Comparison of ENCODE assay signal across 14 cellular contexts in genomic region chr7:102890292-102890970, GRCh38. TPM values are rescaled to one million over a fixed set of nuclear protein-coding genes. Genes with fewer than 3 reads are reported as not detected.
DNase-seq lines count a peak whose midpoint lies in the region; ATAC-seq, FAIRE-seq and TF ChIP-seq lines count a peak whose summit lies in the region.
"Had no signal": no experiment of that assay in that cellular context is flagged by ENCODE, and none has a peak within 500 bp of the region (broad histone marks: within the 10 kb centered on the region; RNA-seq: fewer than 3 reads in every experiment).

No MANE protein-coding gene starts in this region.

- H3K27me3 ChIP-seq in skeletal muscle satellite cell (ENCODE audit: control insufficient read depth, insufficient read depth, low read length): no peaks in the 10 kb centered on the region
- no peaks in the 10 kb centered on the region for H3K27me3 ChIP-seq in CD4-positive, alpha-beta memory T cell (ENCODE audit: insufficient read depth, low read length)
- H3K27me3 ChIP-seq: sigmoid colon had no signal

- DNase-seq in H54 (ENCODE audit: insufficient read length, low spot score): peak; percentile 22
- peak; percentile 66 for DNase-seq in fibroblast of pulmonary artery (ENCODE audit: low read depth)
- DNase-seq in T-helper 2 cell treated with Interferon-gamma antibody and Interleukin-4, amounts not matched to agents 5 μg/mL and 100 μg/mL, for 36 hours (ENCODE audit: low spot score): no peak
- no peak for DNase-seq in CD4-positive, alpha-beta memory T cell
- no peak for DNase-seq in NCI-H1105 (lab: John Stamatoyannopoulos, UW)
- no peak for DNase-seq in DMS153 treated with DMSO at 0.1 percent for 48 hours (lab: John Stamatoyannopoulos, UW; ENCODE audit: unreplicated experiment)
- DNase-seq: activated naive CD4-positive, alpha-beta T cell treated with anti-CD3 and anti-CD28 coated beads, Interleukin-2, amount 10 ng/mL, durations not matched to agents 7 days and 5 days; DMS 273 treated with DMSO at 0.1 percent for 48 hours; left cardiac atrium; NCI-H1436; sigmoid colon; stimulated activated naive CD4-positive, alpha-beta T cell had no signal

- H3K4me3 Mint-ChIP-seq in T-helper 2 cell treated with Interferon-gamma antibody and Interleukin-4, amounts not matched to agents 5 μg/mL and 100 μg/mL, for 36 hours: no peak overlapping the region
- no peak overlapping the region for H3K4me3 Mint-ChIP-seq in CD4-positive, alpha-beta memory T cell
- H3K4me3 Mint-ChIP-seq: activated naive CD4-positive, alpha-beta T cell treated with anti-CD3 and anti-CD28 coated beads, Interleukin-2, amount 10 ng/mL, durations not matched to agents 7 days and 5 days had no signal

- H3K27me3 Mint-ChIP-seq in T-helper 2 cell treated with Interferon-gamma antibody and Interleukin-4, amounts not matched to agents 5 μg/mL and 100 μg/mL, for 36 hours (ENCODE audit: low read depth): peaks cover 11% of the 10 kb centered on the region
- H3K27me3 Mint-ChIP-seq in CD4-positive, alpha-beta memory T cell: peaks cover 3% of the 10 kb centered on the region in 2 donors

- intact Hi-C loops in CD4-positive, alpha-beta memory T cell (cut with micrococcal nuclease): no loop called here

- H3K36me3 Mint-ChIP-seq in T-helper 2 cell treated with Interferon-gamma antibody and Interleukin-4, amounts not matched to agents 5 μg/mL and 100 μg/mL, for 36 hours (ENCODE audit: low read depth): no peaks in the 10 kb centered on the region
- H3K36me3 Mint-ChIP-seq in CD4-positive, alpha-beta memory T cell: no peaks in the 10 kb centered on the region
- H3K36me3 Mint-ChIP-seq: activated naive CD4-positive, alpha-beta T cell treated with anti-CD3 and anti-CD28 coated beads, Interleukin-2, amount 10 ng/mL, durations not matched to agents 7 days and 5 days had no signal

- peak; percentile 69 for ATAC-seq in SK-N-SH treated with all-trans-retinoic acid at 6 μM for 48 hours

- peak overlapping the region; percentile 61 for H3K4me2 ChIP-seq in skeletal muscle satellite cell (ENCODE audit: low read length)

- H3K4me1 ChIP-seq in skeletal muscle satellite cell (ENCODE audit: control insufficient read depth, insufficient read depth, low read length): peaks cover 44% of the 10 kb centered on the region
- H3K4me1 ChIP-seq in CD4-positive, alpha-beta memory T cell (ENCODE audit: insufficient read depth, low read length): no peaks in the 10 kb centered on the region

- TF ChIP-seq CTCF in fibroblast of pulmonary artery (IDR thresholded peaks at IDR 0.05; ENCODE audit: low read length, missing control alignments): no peak

- H3K9me3 Mint-ChIP-seq in T-helper 2 cell treated with Interferon-gamma antibody and Interleukin-4, amounts not matched to agents 5 μg/mL and 100 μg/mL, for 36 hours: no peaks in the 10 kb centered on the region
- H3K9me3 Mint-ChIP-seq in CD4-positive, alpha-beta memory T cell: no peaks in the 10 kb centered on the region
- H3K9me3 Mint-ChIP-seq: activated naive CD4-positive, alpha-beta T cell treated with anti-CD3 and anti-CD28 coated beads, Interleukin-2, amount 10 ng/mL, durations not matched to agents 7 days and 5 days had no signal

- no peaks in the 10 kb centered on the region for H3K9me3 ChIP-seq in skeletal muscle satellite cell (replicated peaks; ENCODE audit: low read length)
- no peaks in the 10 kb centered on the region for H3K9me3 ChIP-seq in CD4-positive, alpha-beta memory T cell (ENCODE audit: control insufficient read depth in 1 of 2, low read length in 2 of 2)
- H3K9me3 ChIP-seq: sigmoid colon had no signal

- TF ChIP-seq POLR2A in H54 (IDR thresholded peaks at IDR 0.05; ENCODE audit: low read depth, low read length): no peak

- FAIRE-seq in H54 (lab: Jason Lieb, UNC): peak; percentile 60

- CTCF ChIA-PET in CD4-positive, alpha-beta memory T cell (lab: Charles Lee; ENCODE audit: partially characterized antibody): no interaction called here

- no peak overlapping the region for H3K27ac ChIP-seq in CD4-positive, alpha-beta memory T cell (ENCODE audit: low read depth, low read length)

- POLR2A ChIA-PET in CD4-positive, alpha-beta memory T cell (lab: Charles Lee; ENCODE audit: partially characterized antibody): no interaction called here

- no peaks in the 10 kb centered on the region for H3K36me3 ChIP-seq in skeletal muscle satellite cell (ENCODE audit: insufficient read depth, low read length)
- H3K36me3 ChIP-seq in CD4-positive, alpha-beta memory T cell (ENCODE audit: insufficient read depth, low read length): no peaks in the 10 kb centered on the region
- H3K36me3 ChIP-seq: sigmoid colon had no signal

- no peak overlapping the region for H3K27ac Mint-ChIP-seq in T-helper 2 cell treated with Interferon-gamma antibody and Interleukin-4, amounts not matched to agents 5 μg/mL and 100 μg/mL, for 36 hours
- no peak overlapping the region for H3K27ac Mint-ChIP-seq in CD4-positive, alpha-beta memory T cell
- H3K27ac Mint-ChIP-seq: activated naive CD4-positive, alpha-beta T cell treated with anti-CD3 and anti-CD28 coated beads, Interleukin-2, amount 10 ng/mL, durations not matched to agents 7 days and 5 days had no signal

- H3K4me3 ChIP-seq in fibroblast of pulmonary artery (replicated peaks; ENCODE audit: low read depth, low read length): no peak overlapping the region
- H3K4me3 ChIP-seq in skeletal muscle satellite cell (ENCODE audit: low read length): no peak overlapping the region
- no peak overlapping the region for H3K4me3 ChIP-seq in CD4-positive, alpha-beta memory T cell (ENCODE audit: low read length in 2 of 2)
- H3K4me3 ChIP-seq: sigmoid colon had no signal

- no peaks in the 10 kb centered on the region for H3K4me1 Mint-ChIP-seq in T-helper 2 cell treated with Interferon-gamma antibody and Interleukin-4, amounts not matched to agents 5 μg/mL and 100 μg/mL, for 36 hours (ENCODE audit: low read depth)
- H3K4me1 Mint-ChIP-seq in CD4-positive, alpha-beta memory T cell: no peaks in the 10 kb centered on the region
- H3K4me1 Mint-ChIP-seq: activated naive CD4-positive, alpha-beta T cell treated with anti-CD3 and anti-CD28 coated beads, Interleukin-2, amount 10 ng/mL, durations not matched to agents 7 days and 5 days had no signal

- H3K9ac ChIP-seq in skeletal muscle satellite cell (ENCODE audit: low read depth, low read length): peak overlapping the region; percentile 75

TF ChIP-seq in SK-N-SH treated with all-trans-retinoic acid at 6 μM for 48 hours, 23 proteins besides CTCF, POLR2A, EP300 and RAD21:
- TF ChIP-seq ZFP3 (CRISPR knock-in tag; IDR thresholded peaks at IDR 0.05): 0 out of 2 replicates have a peak, but pooled peaks have one; percentile 55
- TF ChIP-seq TSHZ2 (CRISPR knock-in tag; IDR thresholded peaks at IDR 0.05): no peak

RNA-seq across cellular contexts. Expression of gene LRRC17, which starts 22.4 kb away (rescaled TPM):
- total RNA-seq in skeletal muscle satellite cell (2012; rRNA removed): 23.3 and 50.0 TPM in 2 replicates
- under 1 TPM; 0.52 to 0.72 TPM for total RNA-seq in CD4-positive, alpha-beta memory T cell
- under 1 TPM in 1 of 2 donors, not detected in 1; 0.26 TPM for polyA plus RNA-seq in CD4-positive, alpha-beta memory T cell

Comparison
In these comparisons a context has a peak if more than half of its experiments do, and no peak if none do; other contexts are left out.
1. DNase-seq: peak in H54 (single experiment) and fibroblast of pulmonary artery (single experiment); none in T-helper 2 cell treated with Interferon-gamma antibody and Interleukin-4, amounts not matched to agents 5 μg/mL and 100 μg/mL, for 36 hours (single experiment), CD4-positive, alpha-beta memory T cell (0 of 5), NCI-H1105 (single experiment) and DMS153 treated with DMSO at 0.1 percent for 48 hours (single experiment).